ENCODE assay signal across 1 cellular context in genomic region chr2:11753886-11754704, GRCh38.
TF ChIP-seq lines count a peak whose summit lies in the region.

No MANE protein-coding gene starts in this region.

TF ChIP-seq in K562, 482 proteins besides CTCF, POLR2A, EP300 and RAD21 (continued from another document and continues in another):
- no peak for TF ChIP-seq JUN (IDR thresholded peaks at IDR 0.05; ENCODE audit: borderline replicate concordance, low read depth, low read length)
- no peak for TF ChIP-seq JUN (CRISPR knock-in tag; IDR thresholded peaks at IDR 0.05; ENCODE audit: borderline replicate concordance)
- TF ChIP-seq HOMEZ (CRISPR knock-in tag; IDR thresholded peaks at IDR 0.05), result no peak
- no peak for TF ChIP-seq ZNF253 (CRISPR knock-in tag; conservative IDR thresholded peaks at IDR 0.05)
- 0 out of 2 replicates have a peak, but pooled peaks have one; percentile 14 for TF ChIP-seq IFI16 (CRISPR knock-in tag; IDR thresholded peaks at IDR 0.05)
- no peak for TF ChIP-seq RHOXF2B (CRISPR knock-in tag; conservative IDR thresholded peaks at IDR 0.05)
- no peak for TF ChIP-seq UBTF (IDR thresholded peaks at IDR 0.05; ENCODE audit: borderline replicate concordance in 1 of 2, low read depth in 2 of 2, low read length in 2 of 2)
- 0 out of 2 replicates have a peak, but pooled peaks have one; percentile 43 for TF ChIP-seq ZNF589 (CRISPR knock-in tag; IDR thresholded peaks at IDR 0.05; ENCODE audit: low read depth)
- no peak for TF ChIP-seq SMC3 (conservative IDR thresholded peaks at IDR 0.05; ENCODE audit: insufficient read depth, low read depth, low read length)
- TF ChIP-seq HDAC2 (IDR thresholded peaks at IDR 0.05), result no peak
- no peak for TF ChIP-seq ARID3A (IDR thresholded peaks at IDR 0.05; ENCODE audit: borderline replicate concordance, low read depth, low read length)
- TF ChIP-seq NCOA6 (IDR thresholded peaks at IDR 0.05), result no peak
- TF ChIP-seq ATF1 (CRISPR knock-in tag; IDR thresholded peaks at IDR 0.05), result no peak
- peak; percentile 32; the same call in 1 of the 2 replicates for TF ChIP-seq ATF1 (tag; IDR thresholded peaks at IDR 0.05)
- no peak for TF ChIP-seq STAG1 (CRISPR knock-in tag; IDR thresholded peaks at IDR 0.05; ENCODE audit: borderline replicate concordance)
- no peak for TF ChIP-seq ESRRB (CRISPR knock-in tag; IDR thresholded peaks at IDR 0.05; ENCODE audit: borderline replicate concordance)
- no peak for TF ChIP-seq HMGN3 (IDR thresholded peaks at IDR 0.05; ENCODE audit: borderline replicate concordance, extremely low read depth, insufficient read length, low read depth, low read length)
- no peak for TF ChIP-seq MXD1 (CRISPR knock-in tag; IDR thresholded peaks at IDR 0.05; ENCODE audit: borderline replicate concordance, poor library complexity, severe bottlenecking)
- no peak for TF ChIP-seq ID3 (CRISPR knock-in tag; IDR thresholded peaks at IDR 0.05)
- no peak for TF ChIP-seq ID3 (tag; IDR thresholded peaks at IDR 0.05)
- no peak for TF ChIP-seq ELF2 (CRISPR knock-in tag; IDR thresholded peaks at IDR 0.05)
- TF ChIP-seq CBX3 (IDR thresholded peaks at IDR 0.05; ENCODE audit: borderline replicate concordance in 1 of 2, low read length in 2 of 2), result no peak
- TF ChIP-seq ZC3H8 (IDR thresholded peaks at IDR 0.05), result no peak
- TF ChIP-seq BRD4 (IDR thresholded peaks at IDR 0.05), result no peak
- no peak for TF ChIP-seq ZNF143 (CRISPR knock-in tag; IDR thresholded peaks at IDR 0.05)
- TF ChIP-seq ZBTB17 (CRISPR knock-in tag; IDR thresholded peaks at IDR 0.05), result no peak
- no peak for TF ChIP-seq MCM2 (IDR thresholded peaks at IDR 0.05; ENCODE audit: low read depth)
- peak; percentile 85; the same call in 1 of the 2 replicates for TF ChIP-seq NR4A1 (CRISPR knock-in tag; IDR thresholded peaks at IDR 0.05)
- TF ChIP-seq NR4A1 (tag; IDR thresholded peaks at IDR 0.05), result no peak
- no peak for TF ChIP-seq GATA2 (CRISPR knock-in tag; IDR thresholded peaks at IDR 0.05)
- no peak for TF ChIP-seq NFXL1 (CRISPR knock-in tag; IDR thresholded peaks at IDR 0.05)
- peak; percentile 51 for TF ChIP-seq C11orf30 (IDR thresholded peaks at IDR 0.05; ENCODE audit: low read depth)
- no peak for TF ChIP-seq MTA3 (IDR thresholded peaks at IDR 0.05; ENCODE audit: borderline replicate concordance)
- no peak for TF ChIP-seq BMI1 (IDR thresholded peaks at IDR 0.05; ENCODE audit: low read length)
- TF ChIP-seq IRF9 (tag; IDR thresholded peaks at IDR 0.05), result no peak
- TF ChIP-seq TFAP4 (CRISPR knock-in tag; IDR thresholded peaks at IDR 0.05; ENCODE audit: borderline replicate concordance), result peak; percentile 25; the same call in 1 of the 2 replicates
- no peak for TF ChIP-seq ZNF3 (CRISPR knock-in tag; IDR thresholded peaks at IDR 0.05)
- no peak for TF ChIP-seq LCOR (CRISPR knock-in tag; IDR thresholded peaks at IDR 0.05)
- no peak for TF ChIP-seq ZNF395 (CRISPR knock-in tag; IDR thresholded peaks at IDR 0.05)
- TF ChIP-seq ARID1B (IDR thresholded peaks at IDR 0.05), result 0 out of 2 replicates have a peak, but pooled peaks have one; percentile 36
- TF ChIP-seq PTTG1 (tag; IDR thresholded peaks at IDR 0.05; ENCODE audit: low read depth), result no peak
- TF ChIP-seq NFIC (IDR thresholded peaks at IDR 0.05), result no peak; the same call in 1 of the 2 replicates
- TF ChIP-seq ZNF449 (CRISPR knock-in tag; IDR thresholded peaks at IDR 0.05), result no peak
- TF ChIP-seq VEZF1 (CRISPR knock-in tag; IDR thresholded peaks at IDR 0.05), result no peak
- TF ChIP-seq SMAD1 (IDR thresholded peaks at IDR 0.05; ENCODE audit: low read depth, low read length, partially characterized antibody), result no peak
- TF ChIP-seq KLF13 (tag; IDR thresholded peaks at IDR 0.05; ENCODE audit: borderline replicate concordance, low read depth), result no peak
- TF ChIP-seq ZNF561 (CRISPR knock-in tag; conservative IDR thresholded peaks at IDR 0.05), result no peak
- TF ChIP-seq KLF16 (IDR thresholded peaks at IDR 0.05), result no peak
- TF ChIP-seq MLX (CRISPR knock-in tag; conservative IDR thresholded peaks at IDR 0.05), result no peak
- no peak for TF ChIP-seq KDM5B (IDR thresholded peaks at IDR 0.05; ENCODE audit: insufficient replicate concordance, low read depth, low read length)
- TF ChIP-seq ZNF444 (CRISPR knock-in tag; IDR thresholded peaks at IDR 0.05), result no peak
- 0 out of 2 replicates have a peak, but pooled peaks have one; percentile 23 for TF ChIP-seq DPF2 (IDR thresholded peaks at IDR 0.05)
- no peak for TF ChIP-seq NCOA2 (IDR thresholded peaks at IDR 0.05; ENCODE audit: partially characterized antibody in 2 of 2)
- no peak for TF ChIP-seq ZNF408 (CRISPR knock-in tag; IDR thresholded peaks at IDR 0.05; ENCODE audit: low read depth)
